ENCODE assay signal across 7 cellular contexts in the genomic region with DNA sequence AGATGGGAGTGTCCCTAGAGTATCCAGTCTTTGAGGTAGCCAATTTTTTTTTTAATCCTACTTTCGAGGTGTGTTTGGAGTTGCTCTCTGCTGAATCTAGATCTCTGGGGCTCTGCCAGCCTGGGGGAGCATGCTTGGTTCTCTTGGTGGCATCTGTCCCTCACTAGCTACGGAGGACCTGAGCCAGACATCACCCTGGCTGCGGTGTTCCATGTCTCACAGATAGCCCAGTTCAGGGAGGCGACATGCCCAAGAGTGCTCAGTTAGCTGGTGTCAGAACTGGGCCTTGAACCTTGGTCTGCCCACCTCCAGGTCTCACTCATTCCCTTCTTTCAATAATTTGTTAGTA. TPM values are rescaled to one million over a fixed set of nuclear protein-coding genes. Genes with fewer than 3 reads are reported as not detected.
DNase-seq lines count a peak whose midpoint lies in the region; ATAC-seq and TF ChIP-seq lines count a peak whose summit lies in the region.

No MANE protein-coding gene starts in this region.

- H3K9me3 ChIP-seq in adipocyte (ENCODE audit: control insufficient read depth, low read length) = no peaks in the 10 kb centered on the region

- H3K4me3 ChIP-seq in HL-60 (replicated peaks; ENCODE audit: insufficient read depth, low read length) = peak overlapping the region; percentile 24
- H3K4me3 ChIP-seq in adipocyte (ENCODE audit: low read length) = peak overlapping the region; percentile 97
- H3K4me3 ChIP-seq in kidney epithelial cell (ENCODE audit: low read depth, low read length) = peak overlapping the region; percentile 49

- no peak for TF ChIP-seq CTCF in HL-60 (IDR thresholded peaks at IDR 0.05; ENCODE audit: insufficient read depth, low read length)
- no peak for TF ChIP-seq CTCF in kidney epithelial cell (IDR thresholded peaks at IDR 0.05; ENCODE audit: insufficient read depth, low read length, poor library complexity, severe bottlenecking)

- no peak for DNase-seq in HL-60 (ENCODE audit: low read depth in 1 of 2, low spot score in 1 of 2)
- no peak for DNase-seq in adipocyte (ENCODE audit: low read depth)
- no peak for DNase-seq in kidney epithelial cell (ENCODE audit: low read depth)
- peak in 1 of 49 donors; percentile 52 for DNase-seq in substantia nigra (lab: John Stamatoyannopoulos, UW)
- no peak for DNase-seq in NCI-H82 (lab: John Stamatoyannopoulos, UW)
- DNase-seq in COLO668 (lab: John Stamatoyannopoulos, UW; ENCODE audit: unreplicated experiment) = no peak

- H3K27me3 ChIP-seq in HL-60 (ENCODE audit: insufficient read depth, poor library complexity, severe bottlenecking) (no peaks in the 10 kb centered on the region), adipocyte (replicated peaks; ENCODE audit: control insufficient read depth, insufficient read depth, low read length) (no peaks in the 10 kb centered on the region), kidney epithelial cell (ENCODE audit: control insufficient read depth, insufficient read depth, low read length) (no peaks in the 10 kb centered on the region)

- H3K4me1 ChIP-seq in adipocyte (ENCODE audit: control insufficient read depth, insufficient read depth, low read length) = peaks cover 72% of the 10 kb centered on the region

- ATAC-seq in HG03108 (IDR thresholded peaks at IDR 0.05; ENCODE audit: unreplicated experiment) = no peak

- peaks cover 31% of the 10 kb centered on the region for H3K36me3 ChIP-seq in adipocyte (ENCODE audit: control insufficient read depth, insufficient read depth, low read length, severe bottlenecking)
- peaks cover 2% of the 10 kb centered on the region for H3K36me3 ChIP-seq in kidney epithelial cell (ENCODE audit: control insufficient read depth, insufficient read depth, low read length)

- H3K27ac ChIP-seq in HL-60 (replicated peaks) (no peak overlapping the region), substantia nigra (ENCODE audit: low read depth, low read length, poor library complexity, severe bottlenecking) (peak overlapping the region; percentile 77)

- peak overlapping the region; percentile 99 for H3K9ac ChIP-seq in adipocyte (ENCODE audit: low read length)

RNA-seq across cellular contexts. Expression of gene HMOX1, which starts 0.5 kb away (rescaled TPM):
- total RNA-seq in kidney epithelial cell = 37.7 and 45.7 TPM in 2 replicates

RNA-seq across cellular contexts. Expression of gene MCM5, which starts 18.5 kb away (rescaled TPM):
- total RNA-seq in kidney epithelial cell = 31.5 and 34.6 TPM in 2 replicates

Comparison
In these comparisons a context has a peak if more than half of its experiments do, and no peak if none do; other contexts are left out.
1. H3K4me3 ChIP-seq: peak in every context shown above with its lines; median percentile 97 in adipocyte; 49 in kidney epithelial cell; 24 in HL-60.